30 cellular contexts compared by ENCODE assay signal in the genomic region with DNA sequence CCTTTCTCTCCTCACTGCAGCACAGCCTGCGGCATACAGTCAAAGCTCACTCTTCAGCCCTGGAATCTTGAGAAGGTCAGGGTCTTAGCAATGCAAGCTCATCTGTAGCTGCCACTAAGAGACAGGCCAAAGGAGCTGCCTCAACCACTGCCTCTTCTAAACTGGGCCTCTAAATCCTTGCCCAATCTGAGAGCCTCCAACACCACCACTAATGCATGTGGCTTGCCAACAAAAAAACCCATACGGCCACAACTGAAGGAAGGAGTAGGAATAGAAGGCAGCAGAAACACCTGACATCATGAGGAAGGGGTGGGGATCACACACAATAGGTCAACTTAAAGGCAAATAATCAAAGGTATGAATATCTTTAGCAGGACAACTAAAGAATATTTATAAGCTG.
A peak's percentile ranks its signal among the peaks of the same experiment; 100 is the strongest.
DNase-seq lines count a peak whose midpoint lies in the region; ATAC-seq and TF ChIP-seq lines count a peak whose summit lies in the region.
"Had no signal": no experiment of that assay in that cellular context is flagged by ENCODE, and none has a peak within 500 bp of the region (broad histone marks: within the 10 kb centered on the region; RNA-seq: fewer than 3 reads in every experiment).

No MANE protein-coding gene starts in this region.

- peaks cover 11% of the 10 kb centered on the region for H3K36me3 Mint-ChIP-seq in activated naive CD4-positive, alpha-beta T cell treated with anti-CD3 and anti-CD28 coated beads for 36 hours (ENCODE audit: low read depth)
- H3K36me3 Mint-ChIP-seq in T-helper 17 cell (ENCODE audit: low read depth) = peaks cover 3% of the 10 kb centered on the region

- no peak for TF ChIP-seq CTCF in dorsolateral prefrontal cortex (IDR thresholded peaks at IDR 0.05 in 54 of 56, conservative IDR thresholded peaks at IDR 0.05 in 2 of 56; ENCODE audit: low read depth in 1 of 56, partially characterized antibody in 56 of 56)

- no peak for ATAC-seq in T-helper 17 cell
- ATAC-seq in HG02571 (IDR thresholded peaks at IDR 0.05; ENCODE audit: unreplicated experiment) = no peak
- ATAC-seq: left lobe of liver, pancreas, PC-3 had no signal

- H3K27ac Mint-ChIP-seq in activated naive CD4-positive, alpha-beta T cell treated with anti-CD3 and anti-CD28 coated beads for 36 hours = peak overlapping the region; percentile 88
- peak overlapping the region; percentile 62 for H3K27ac Mint-ChIP-seq in T-helper 17 cell

- intact Hi-C loops in activated naive CD4-positive, alpha-beta T cell treated with anti-CD3 and anti-CD28 coated beads for 36 hours (cut with micrococcal nuclease) = loop anchor here (1.0 to 5.0 kb wide), 8 partner anchors 17 to 907 kb away; partner anchors contain the start of gene SYPL1
- intact Hi-C loops in dorsolateral prefrontal cortex (cut with DNase I) = loop anchor here (5.0 to 10.0 kb wide), 2 partner anchors 60 to 97 kb away; no protein-coding TSS in a partner anchor

- CTCF ChIA-PET in activated naive CD4-positive, alpha-beta T cell treated with anti-CD3 and anti-CD28 coated beads for 36 hours (lab: Charles Lee) = interaction anchor here (0.7 kb wide), 2 partner anchors 17 to 189 kb away, joined by 3 to 4 read pairs; no protein-coding TSS in a partner anchor

- no peak for DNase-seq in activated naive CD4-positive, alpha-beta T cell treated with anti-CD3 and anti-CD28 coated beads for 36 hours
- DNase-seq in activated naive CD4-positive, alpha-beta T cell (lab: John Stamatoyannopoulos, UW) = no peak
- no peak for DNase-seq in T-helper 17 cell
- DNase-seq in dorsolateral prefrontal cortex = no peak
- no peak for DNase-seq in substantia nigra (lab: John Stamatoyannopoulos, UW)
- DNase-seq in AG20443 (ENCODE audit: low spot score) = no peak
- DNase-seq: ACHN; activated CD4-positive, CD25-positive, alpha-beta regulatory T cell; BE2C; cortex of kidney; DMS 273 treated with DMSO at 0.1 percent for 48 hours; effector memory CD8-positive, alpha-beta T cell; H7; KBM-7; NCI-H1105 treated with DMSO at 0.1 percent for 48 hours; NCI-H1930; NCI-H2227 treated with DMSO at 0.1 percent for 48 hours; NCI-H526; pancreas; PC-3; stomach; tibial artery had no signal

- no peaks in the 10 kb centered on the region for H3K27me3 Mint-ChIP-seq in activated naive CD4-positive, alpha-beta T cell treated with anti-CD3 and anti-CD28 coated beads for 36 hours (ENCODE audit: low read depth)
- no peaks in the 10 kb centered on the region for H3K27me3 Mint-ChIP-seq in T-helper 17 cell
- H3K27me3 Mint-ChIP-seq: effector memory CD8-positive, alpha-beta T cell; T-cell had no signal

- H3K4me3 Mint-ChIP-seq in activated naive CD4-positive, alpha-beta T cell treated with anti-CD3 and anti-CD28 coated beads for 36 hours = no peak overlapping the region
- no peak overlapping the region for H3K4me3 Mint-ChIP-seq in T-helper 17 cell
- H3K4me3 Mint-ChIP-seq: effector memory CD8-positive, alpha-beta T cell; neural crest cell had no signal

- no peaks in the 10 kb centered on the region for H3K9me3 ChIP-seq in T-helper 17 cell (ENCODE audit: control insufficient read depth, low read length, poor library complexity, severe bottlenecking)
- H3K9me3 ChIP-seq: ascending aorta, BE2C, pancreas, stomach, tibial artery had no signal

- no peaks in the 10 kb centered on the region for H3K9me3 Mint-ChIP-seq in activated naive CD4-positive, alpha-beta T cell treated with anti-CD3 and anti-CD28 coated beads for 36 hours
- H3K9me3 Mint-ChIP-seq: activated naive CD4-positive, alpha-beta T cell treated with anti-CD3 and anti-CD28 coated beads, Interleukin-2, amount 50 U/mL, for 72 hours; activated T-cell treated with anti-CD3 and anti-CD28 coated beads, Interleukin-2, amount 50 U/mL, for 4 hours; effector memory CD8-positive, alpha-beta T cell; neural crest cell; T-cell had no signal

- H3K27ac ChIP-seq in dorsolateral prefrontal cortex (peak overlapping the region in 34 of 59 donors; percentile 1 to 97 (median 88)), substantia nigra (ENCODE audit: low read depth, low read length, poor library complexity, severe bottlenecking) (peak overlapping the region; percentile 65)
- H3K27ac ChIP-seq: ascending aorta, pancreas, skin epidermis, stomach, tibial artery had no signal

- no peak overlapping the region for H3K4me3 ChIP-seq in dorsolateral prefrontal cortex
- H3K4me3 ChIP-seq: ascending aorta, pancreas, skin epidermis, stomach, tibial artery had no signal

- H3K27me3 ChIP-seq in dorsolateral prefrontal cortex = no peaks in the 10 kb centered on the region
- H3K27me3 ChIP-seq: ascending aorta, BE2C, pancreas, stomach, tibial artery had no signal

- peaks cover 52% of the 10 kb centered on the region for H3K4me1 Mint-ChIP-seq in activated naive CD4-positive, alpha-beta T cell treated with anti-CD3 and anti-CD28 coated beads for 36 hours (ENCODE audit: low read depth)
- H3K4me1 Mint-ChIP-seq in T-helper 17 cell = peaks cover 27% of the 10 kb centered on the region
